In the genomic region with DNA sequence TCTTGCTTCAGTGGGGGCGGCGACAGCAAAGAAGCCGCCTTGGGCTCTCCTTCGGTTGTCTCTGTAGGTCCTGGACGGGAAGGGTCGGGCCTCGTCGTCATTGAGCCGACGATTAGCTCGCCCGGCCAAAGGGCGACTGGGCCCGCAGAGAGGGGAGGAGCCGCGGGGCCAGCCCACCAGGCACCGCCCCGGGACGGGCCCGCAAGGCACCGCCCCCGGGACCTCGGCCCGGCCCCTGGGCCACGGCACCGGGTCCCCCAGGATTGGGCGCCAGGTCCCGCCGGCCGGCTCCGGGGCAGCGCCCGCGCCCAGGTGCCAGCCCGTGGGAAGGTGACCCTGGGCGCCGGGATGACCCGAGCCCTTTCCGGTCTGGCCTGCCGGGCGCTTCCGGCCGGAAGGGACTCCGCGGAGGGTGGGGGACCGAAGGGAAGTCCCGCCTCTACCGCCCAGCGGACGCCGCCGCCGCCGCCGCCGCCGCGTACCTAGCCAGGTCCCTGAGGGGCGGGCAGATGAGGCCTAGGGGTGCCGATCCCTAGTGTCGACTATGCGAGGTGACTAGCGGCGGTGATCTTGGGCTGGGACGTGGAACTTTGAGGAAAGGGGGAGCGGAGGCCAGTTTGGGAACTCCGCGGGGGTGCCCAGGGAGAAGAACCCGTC, we compare ENCODE assay signal across 1 cellular context.
TF ChIP-seq lines count a peak whose summit lies in the region.

Gene GBA2, minus strand, starts transcription at position 371 of the 657 bp plus-strand sequence. CDS start 524 bp downstream, outside the sequence.
A gene with protein sequence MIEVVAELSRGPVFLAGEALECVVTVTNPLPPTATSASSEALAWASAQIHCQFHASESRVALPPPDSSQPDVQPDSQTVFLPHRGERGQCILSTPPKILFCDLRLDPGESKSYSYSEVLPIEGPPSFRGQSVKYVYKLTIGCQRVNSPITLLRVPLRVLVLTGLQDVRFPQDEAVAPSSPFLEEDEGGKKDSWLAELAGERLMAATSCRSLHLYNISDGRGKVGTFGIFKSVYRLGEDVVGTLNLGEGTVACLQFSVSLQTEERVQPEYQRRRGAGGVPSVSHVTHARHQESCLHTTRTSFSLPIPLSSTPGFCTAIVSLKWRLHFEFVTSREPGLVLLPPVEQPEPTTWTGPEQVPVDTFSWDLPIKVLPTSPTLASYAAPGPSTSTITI (plus strand): TSS at position 430 of the 657 bp plus-strand sequence. CDS start 469 bp downstream, outside the sequence.

TF ChIP-seq in HepG2, 621 proteins besides CTCF, POLR2A, EP300 and RAD21 (continued from another document):
- peak; percentile 78 to 90 for TF ChIP-seq NR2F1 (CRISPR knock-in tag; IDR thresholded peaks at IDR 0.05)
- TF ChIP-seq, protein P1, sequence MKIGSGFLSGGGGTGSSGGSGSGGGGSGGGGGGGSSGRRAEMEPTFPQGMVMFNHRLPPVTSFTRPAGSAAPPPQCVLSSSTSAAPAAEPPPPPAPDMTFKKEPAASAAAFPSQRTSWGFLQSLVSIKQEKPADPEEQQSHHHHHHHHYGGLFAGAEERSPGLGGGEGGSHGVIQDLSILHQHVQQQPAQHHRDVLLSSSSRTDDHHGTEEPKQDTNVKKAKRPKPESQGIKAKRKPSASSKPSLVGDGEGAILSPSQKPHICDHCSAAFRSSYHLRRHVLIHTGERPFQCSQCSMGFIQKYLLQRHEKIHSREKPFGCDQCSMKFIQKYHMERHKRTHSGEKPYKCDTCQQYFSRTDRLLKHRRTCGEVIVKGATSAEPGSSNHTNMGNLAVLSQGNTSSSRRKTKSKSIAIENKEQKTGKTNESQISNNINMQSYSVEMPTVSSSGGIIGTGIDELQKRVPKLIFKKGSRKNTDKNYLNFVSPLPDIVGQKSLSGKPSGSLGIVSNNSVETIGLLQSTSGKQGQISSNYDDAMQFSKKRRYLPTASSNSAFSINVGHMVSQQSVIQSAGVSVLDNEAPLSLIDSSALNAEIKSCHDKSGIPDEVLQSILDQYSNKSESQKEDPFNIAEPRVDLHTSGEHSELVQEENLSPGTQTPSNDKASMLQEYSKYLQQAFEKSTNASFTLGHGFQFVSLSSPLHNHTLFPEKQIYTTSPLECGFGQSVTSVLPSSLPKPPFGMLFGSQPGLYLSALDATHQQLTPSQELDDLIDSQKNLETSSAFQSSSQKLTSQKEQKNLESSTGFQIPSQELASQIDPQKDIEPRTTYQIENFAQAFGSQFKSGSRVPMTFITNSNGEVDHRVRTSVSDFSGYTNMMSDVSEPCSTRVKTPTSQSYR (CRISPR knock-in tag; IDR thresholded peaks at IDR 0.05; ENCODE audit: borderline replicate concordance) = no peak
- 0 out of 2 replicates have a peak, but pooled peaks have one; percentile 14 for TF ChIP-seq ZNF263 (CRISPR knock-in tag; IDR thresholded peaks at IDR 0.05)
- TF ChIP-seq RCOR2 (CRISPR knock-in tag; IDR thresholded peaks at IDR 0.05) = no peak
- TF ChIP-seq NFKB2 (CRISPR knock-in tag; IDR thresholded peaks at IDR 0.05; ENCODE audit: borderline replicate concordance) = peak; percentile 15; the same call in 1 of the 2 replicates
- 0 out of 2 replicates have a peak, but pooled peaks have one; percentile 28 for TF ChIP-seq ZNF563 (CRISPR knock-in tag; IDR thresholded peaks at IDR 0.05)
- TF ChIP-seq MXI1 (IDR thresholded peaks at IDR 0.05; ENCODE audit: borderline replicate concordance, low read depth, low read length) = peak; percentile 58; the same call in 1 of the 3 replicates
- TF ChIP-seq ZNF510 (CRISPR knock-in tag; IDR thresholded peaks at IDR 0.05; ENCODE audit: low read depth) = peak; percentile 38; the same call in 1 of the 2 replicates
- TF ChIP-seq, protein P2, sequence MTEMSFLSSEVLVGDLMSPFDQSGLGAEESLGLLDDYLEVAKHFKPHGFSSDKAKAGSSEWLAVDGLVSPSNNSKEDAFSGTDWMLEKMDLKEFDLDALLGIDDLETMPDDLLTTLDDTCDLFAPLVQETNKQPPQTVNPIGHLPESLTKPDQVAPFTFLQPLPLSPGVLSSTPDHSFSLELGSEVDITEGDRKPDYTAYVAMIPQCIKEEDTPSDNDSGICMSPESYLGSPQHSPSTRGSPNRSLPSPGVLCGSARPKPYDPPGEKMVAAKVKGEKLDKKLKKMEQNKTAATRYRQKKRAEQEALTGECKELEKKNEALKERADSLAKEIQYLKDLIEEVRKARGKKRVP (CRISPR knock-in tag; IDR thresholded peaks at IDR 0.05) = no peak
- TF ChIP-seq YY1 (IDR thresholded peaks at IDR 0.05; ENCODE audit: insufficient read depth, insufficient replicate concordance, low read depth, low read length) = peak; percentile 68
- no peak for TF ChIP-seq KDM1A (CRISPR knock-in tag; IDR thresholded peaks at IDR 0.05)
- TF ChIP-seq HNRNPLL (IDR thresholded peaks at IDR 0.05; ENCODE audit: low read depth, low read length, poor library complexity, severe bottlenecking) = peak; percentile 75
- TF ChIP-seq SRSF9 (IDR thresholded peaks at IDR 0.05; ENCODE audit: borderline replicate concordance, insufficient read depth, low read depth, low read length, poor library complexity, severe bottlenecking) = no peak
- peak; percentile 39; the same call in 1 of the 2 replicates for TF ChIP-seq MAZ (IDR thresholded peaks at IDR 0.05; ENCODE audit: borderline replicate concordance, low read depth, low read length)
- TF ChIP-seq MAZ (CRISPR knock-in tag; IDR thresholded peaks at IDR 0.05; ENCODE audit: low read depth) = peak; percentile 87
- no peak for TF ChIP-seq STAT5B (CRISPR knock-in tag; IDR thresholded peaks at IDR 0.05)
- no peak for TF ChIP-seq ZNF713 (CRISPR knock-in tag; IDR thresholded peaks at IDR 0.05)
- peak; percentile 34; the same call in 1 of the 2 replicates for TF ChIP-seq HBP1 (CRISPR knock-in tag; IDR thresholded peaks at IDR 0.05; ENCODE audit: low read depth)
- no peak for TF ChIP-seq RFX3 (CRISPR knock-in tag; IDR thresholded peaks at IDR 0.05)
- TF ChIP-seq ZNF644 (CRISPR knock-in tag; IDR thresholded peaks at IDR 0.05; ENCODE audit: low read depth) = no peak
- 0 out of 2 replicates have a peak, but pooled peaks have one; percentile 8 for TF ChIP-seq RXRB (CRISPR knock-in tag; IDR thresholded peaks at IDR 0.05; ENCODE audit: borderline replicate concordance)
- peak; percentile 96 for TF ChIP-seq ZNF574 (CRISPR knock-in tag; IDR thresholded peaks at IDR 0.05)
- TF ChIP-seq, protein P3, sequence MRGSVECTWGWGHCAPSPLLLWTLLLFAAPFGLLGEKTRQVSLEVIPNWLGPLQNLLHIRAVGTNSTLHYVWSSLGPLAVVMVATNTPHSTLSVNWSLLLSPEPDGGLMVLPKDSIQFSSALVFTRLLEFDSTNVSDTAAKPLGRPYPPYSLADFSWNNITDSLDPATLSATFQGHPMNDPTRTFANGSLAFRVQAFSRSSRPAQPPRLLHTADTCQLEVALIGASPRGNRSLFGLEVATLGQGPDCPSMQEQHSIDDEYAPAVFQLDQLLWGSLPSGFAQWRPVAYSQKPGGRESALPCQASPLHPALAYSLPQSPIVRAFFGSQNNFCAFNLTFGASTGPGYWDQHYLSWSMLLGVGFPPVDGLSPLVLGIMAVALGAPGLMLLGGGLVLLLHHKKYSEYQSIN (CRISPR knock-in tag; IDR thresholded peaks at IDR 0.05; ENCODE audit: borderline replicate concordance) = no peak
